Comparison of ENCODE assay signal across 9 cellular contexts in the genomic region with DNA sequence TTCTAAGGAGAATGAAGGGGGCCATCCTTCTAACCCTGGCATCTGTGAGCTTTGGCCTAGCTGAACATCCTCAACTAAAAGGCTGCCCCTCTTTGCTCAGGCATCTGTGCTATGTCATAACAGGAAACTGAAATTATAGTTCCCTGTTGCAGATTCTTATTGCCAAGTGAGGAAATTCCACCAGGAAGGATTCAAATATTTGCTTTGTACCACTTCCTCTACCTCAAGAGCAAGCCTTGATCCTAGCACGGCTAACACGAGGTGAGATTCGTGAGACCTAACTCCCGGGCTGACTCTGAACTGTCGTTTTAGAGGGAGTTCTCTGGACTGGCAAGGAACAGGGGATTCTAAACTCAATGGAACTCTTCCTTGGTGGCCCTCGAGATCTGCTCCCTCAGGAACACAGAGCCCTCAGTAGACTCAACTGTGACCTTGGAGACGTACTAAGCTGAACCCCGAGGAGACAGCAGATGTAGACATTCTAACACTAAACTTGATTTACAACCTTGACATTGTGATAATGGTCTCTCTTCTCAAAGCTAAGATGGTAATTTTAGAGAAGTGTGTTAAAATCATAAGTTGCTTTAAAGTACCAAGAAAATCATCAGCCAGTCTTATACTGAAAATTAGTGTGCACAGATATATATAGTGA. TPM values are rescaled to one million over a fixed set of nuclear protein-coding genes. Genes with fewer than 3 reads are reported as not detected.
DNase-seq lines count a peak whose midpoint lies in the region; ATAC-seq and TF ChIP-seq lines count a peak whose summit lies in the region.
"Had no signal": no experiment of that assay in that cellular context is flagged by ENCODE, and none has a peak within 500 bp of the region (broad histone marks: within the 10 kb centered on the region; RNA-seq: fewer than 3 reads in every experiment).

No MANE protein-coding gene starts in this region.

- H3K9me3 ChIP-seq in Peyer's patch (no peaks in the 10 kb centered on the region), stomach smooth muscle (ENCODE audit: control insufficient read depth in 2 of 2, low read length in 2 of 2) (no peaks in the 10 kb centered on the region)

- no peak for TF ChIP-seq POLR2A in Peyer's patch (IDR thresholded peaks at IDR 0.05)

- H3K27ac Mint-ChIP-seq in activated CD4-positive, alpha-beta T cell treated with anti-CD3 and anti-CD28 coated beads, Interleukin-2, amount 10 ng/mL, durations not matched to agents 24 days and 14 days, result no peak overlapping the region
- no peak overlapping the region for H3K27ac Mint-ChIP-seq in WTC11
- H3K27ac Mint-ChIP-seq in activated T-helper 2 cell treated with anti-CD3 and anti-CD28 coated beads, Interferon-gamma antibody, Interleukin-2, Interleukin-4, amounts not matched to agents 10 μg/mL and 5 μg/mL and 100 μg/mL, durations not matched to agents 14 hours and 24 hours and 36 hours, result no peak overlapping the region

- peaks cover 43% of the 10 kb centered on the region for H3K4me1 Mint-ChIP-seq in activated CD4-positive, alpha-beta T cell treated with anti-CD3 and anti-CD28 coated beads, Interleukin-2, amount 10 ng/mL, durations not matched to agents 24 days and 14 days
- H3K4me1 Mint-ChIP-seq in WTC11, result peaks cover 22% of the 10 kb centered on the region
- peaks cover 32% of the 10 kb centered on the region for H3K4me1 Mint-ChIP-seq in activated T-helper 2 cell treated with anti-CD3 and anti-CD28 coated beads, Interferon-gamma antibody, Interleukin-2, Interleukin-4, amounts not matched to agents 10 μg/mL and 5 μg/mL and 100 μg/mL, durations not matched to agents 14 hours and 24 hours and 36 hours (ENCODE audit: low read depth)

- DNase-seq in activated CD4-positive, alpha-beta T cell treated with anti-CD3 and anti-CD28 coated beads, Interleukin-2, amount 10 ng/mL, durations not matched to agents 24 days and 14 days, result no peak
- DNase-seq in activated CD4-positive, alpha-beta T cell treated with anti-CD3 and anti-CD28 coated beads for 48 hours, result no peak
- DNase-seq in Peyer's patch, result no peak
- peak; percentile 71 for DNase-seq in fibroblast of villous mesenchyme (ENCODE audit: low read depth)
- DNase-seq in 8988T, result no peak
- DNase-seq in WTC11 (ENCODE audit: low spot score), result no peak
- DNase-seq in activated T-helper 2 cell treated with anti-CD3 and anti-CD28 coated beads, Interferon-gamma antibody, Interleukin-2, Interleukin-4, amounts not matched to agents 10 μg/mL and 5 μg/mL and 100 μg/mL, durations not matched to agents 14 hours and 24 hours and 36 hours (ENCODE audit: low spot score), result no peak
- DNase-seq: kidney glomerular epithelial cell had no signal

- CTCF ChIA-PET in WTC11 (lab: Charles Lee), result interaction anchor here (0.7 to 1.4 kb wide), 2 partner anchors 116 to 257 kb away, joined by 3 read pairs; no protein-coding TSS in a partner anchor

- H3K9ac ChIP-seq in stomach smooth muscle (ENCODE audit: low read length in 2 of 2), result peak overlapping the region in 1 of 2 donors; percentile 47

- H3K4me1 ChIP-seq in Peyer's patch (peaks cover 0 to 34% (median 0%) of the 10 kb centered on the region in 4 donors), stomach smooth muscle (ENCODE audit: control insufficient read depth, insufficient read depth, low read length) (peaks cover 14% of the 10 kb centered on the region)

- no peak for ATAC-seq in WTC11

- H3K36me3 Mint-ChIP-seq in activated CD4-positive, alpha-beta T cell treated with anti-CD3 and anti-CD28 coated beads, Interleukin-2, amount 10 ng/mL, durations not matched to agents 24 days and 14 days (ENCODE audit: low read depth), result peaks cover 24% of the 10 kb centered on the region
- 0 out of 2 replicates have a peak, but pooled peaks cover 8% of the 10 kb centered on the region for H3K36me3 Mint-ChIP-seq in WTC11
- H3K36me3 Mint-ChIP-seq in activated T-helper 2 cell treated with anti-CD3 and anti-CD28 coated beads, Interferon-gamma antibody, Interleukin-2, Interleukin-4, amounts not matched to agents 10 μg/mL and 5 μg/mL and 100 μg/mL, durations not matched to agents 14 hours and 24 hours and 36 hours (ENCODE audit: low read depth), result peaks cover 32% of the 10 kb centered on the region

- peak overlapping the region; percentile 15 for H3K4me3 Mint-ChIP-seq in activated CD4-positive, alpha-beta T cell treated with anti-CD3 and anti-CD28 coated beads, Interleukin-2, amount 10 ng/mL, durations not matched to agents 24 days and 14 days
- H3K4me3 Mint-ChIP-seq in WTC11, result no peak overlapping the region
- no peak overlapping the region for H3K4me3 Mint-ChIP-seq in activated T-helper 2 cell treated with anti-CD3 and anti-CD28 coated beads, Interferon-gamma antibody, Interleukin-2, Interleukin-4, amounts not matched to agents 10 μg/mL and 5 μg/mL and 100 μg/mL, durations not matched to agents 14 hours and 24 hours and 36 hours (ENCODE audit: low read depth)

- intact Hi-C loops in activated CD4-positive, alpha-beta T cell treated with anti-CD3 and anti-CD28 coated beads, Interleukin-2, amount 10 ng/mL, durations not matched to agents 24 days and 14 days (cut with micrococcal nuclease), result loop anchor here (5.0 to 10.0 kb wide), 2 partner anchors 93 to 141 kb away; a partner anchor contains a TSS
- intact Hi-C loops in activated T-helper 2 cell treated with anti-CD3 and anti-CD28 coated beads, Interferon-gamma antibody, Interleukin-2, Interleukin-4, amounts not matched to agents 10 μg/mL and 5 μg/mL and 100 μg/mL, durations not matched to agents 14 hours and 24 hours and 36 hours (cut with micrococcal nuclease), result no loop called here

- no peaks in the 10 kb centered on the region for H3K27me3 Mint-ChIP-seq in activated CD4-positive, alpha-beta T cell treated with anti-CD3 and anti-CD28 coated beads, Interleukin-2, amount 10 ng/mL, durations not matched to agents 24 days and 14 days
- no peaks in the 10 kb centered on the region for H3K27me3 Mint-ChIP-seq in WTC11 (ENCODE audit: low read depth)
- H3K27me3 Mint-ChIP-seq in activated T-helper 2 cell treated with anti-CD3 and anti-CD28 coated beads, Interferon-gamma antibody, Interleukin-2, Interleukin-4, amounts not matched to agents 10 μg/mL and 5 μg/mL and 100 μg/mL, durations not matched to agents 14 hours and 24 hours and 36 hours (ENCODE audit: low read depth), result no peaks in the 10 kb centered on the region

- H3K27ac ChIP-seq in Peyer's patch, result peak overlapping the region in 3 of 4 donors; percentile 18 to 47 (median 32)
- peak overlapping the region; percentile 18 for H3K27ac ChIP-seq in stomach smooth muscle (ENCODE audit: low read length)

- H3K9me3 Mint-ChIP-seq in activated CD4-positive, alpha-beta T cell treated with anti-CD3 and anti-CD28 coated beads, Interleukin-2, amount 10 ng/mL, durations not matched to agents 24 days and 14 days, result no peaks in the 10 kb centered on the region
- H3K9me3 Mint-ChIP-seq in WTC11, result no peaks in the 10 kb centered on the region
- H3K9me3 Mint-ChIP-seq in activated T-helper 2 cell treated with anti-CD3 and anti-CD28 coated beads, Interferon-gamma antibody, Interleukin-2, Interleukin-4, amounts not matched to agents 10 μg/mL and 5 μg/mL and 100 μg/mL, durations not matched to agents 14 hours and 24 hours and 36 hours, result no peaks in the 10 kb centered on the region

- H3K36me3 ChIP-seq in Peyer's patch (no peaks in the 10 kb centered on the region), stomach smooth muscle (ENCODE audit: control insufficient read depth in 2 of 2, insufficient read depth in 2 of 2, low read length in 2 of 2) (peaks cover 2 to 3% of the 10 kb centered on the region in 2 donors)

- H3K4me3 ChIP-seq in Peyer's patch (no peak overlapping the region), fibroblast of villous mesenchyme (ENCODE audit: low read depth, low read length) (peak overlapping the region; percentile 10), stomach smooth muscle (ENCODE audit: low read length in 2 of 2) (no peak overlapping the region)

- TF ChIP-seq CTCF in Peyer's patch (IDR thresholded peaks at IDR 0.05) (no peak), fibroblast of villous mesenchyme (IDR thresholded peaks at IDR 0.05; ENCODE audit: insufficient read depth, low read depth, low read length) (no peak), WTC11 (IDR thresholded peaks at IDR 0.05) (no peak)

- POLR2A ChIA-PET in WTC11 (lab: Charles Lee), result no interaction called here

- H3K27me3 ChIP-seq in Peyer's patch (no peaks in the 10 kb centered on the region), stomach smooth muscle (ENCODE audit: control insufficient read depth in 1 of 2, insufficient read depth in 2 of 2, low read length in 2 of 2) (no peaks in the 10 kb centered on the region)

TF ChIP-seq in WTC11, 78 proteins besides CTCF, POLR2A, EP300 and RAD21 (continues in another document):
- no peak for TF ChIP-seq ZNF263 (CRISPR knock-in tag; IDR thresholded peaks at IDR 0.05; ENCODE audit: low read depth)
- no peak for TF ChIP-seq HMGA2 (CRISPR knock-in tag; IDR thresholded peaks at IDR 0.05)
- no peak for TF ChIP-seq ZNF138 (CRISPR knock-in tag; conservative IDR thresholded peaks at IDR 0.05)
- no peak for TF ChIP-seq ATF1 (CRISPR knock-in tag; IDR thresholded peaks at IDR 0.05)

RNA-seq across cellular contexts. Expression of a gene that starts 4.2 kb away (rescaled TPM):
- 70.4 and 76.2 TPM in 2 replicates for total RNA-seq in activated CD4-positive, alpha-beta T cell treated with anti-CD3 and anti-CD28 coated beads, Interleukin-2, amount 10 ng/mL, durations not matched to agents 24 days and 14 days
- 10 to 100 TPM; 65.6 to 85.0 (median 70.3) TPM for total RNA-seq in Peyer's patch
- 110 and 130 TPM in 2 replicates for total RNA-seq in fibroblast of villous mesenchyme
- total RNA-seq in WTC11 (2021), result 69.9 to 84.0 TPM (median 79.9 TPM) in 3 replicates
- total RNA-seq in activated T-helper 2 cell treated with anti-CD3 and anti-CD28 coated beads, Interferon-gamma antibody, Interleukin-2, Interleukin-4, amounts not matched to agents 10 μg/mL and 5 μg/mL and 100 μg/mL, durations not matched to agents 14 hours and 24 hours and 36 hours, result 61.4 and 63.1 TPM in 2 replicates

RNA-seq across cellular contexts. Expression of a gene that starts 43.9 kb away (rescaled TPM):
- total RNA-seq in activated CD4-positive, alpha-beta T cell treated with anti-CD3 and anti-CD28 coated beads, Interleukin-2, amount 10 ng/mL, durations not matched to agents 24 days and 14 days, result 19.4 and 21.6 TPM in 2 replicates
- total RNA-seq in Peyer's patch (10 to 100 TPM; 22.3 to 39.9 (median 36.9) TPM), fibroblast of villous mesenchyme (18.0 and 30.7 TPM in 2 replicates), WTC11 (2021) (22.3 to 28.8 TPM (median 26.7 TPM) in 3 replicates)
- 22.7 and 23.4 TPM in 2 replicates for total RNA-seq in activated T-helper 2 cell treated with anti-CD3 and anti-CD28 coated beads, Interferon-gamma antibody, Interleukin-2, Interleukin-4, amounts not matched to agents 10 μg/mL and 5 μg/mL and 100 μg/mL, durations not matched to agents 14 hours and 24 hours and 36 hours

RNA-seq across cellular contexts. Expression of a gene that starts 59.7 kb away (rescaled TPM):
- total RNA-seq in activated CD4-positive, alpha-beta T cell treated with anti-CD3 and anti-CD28 coated beads, Interleukin-2, amount 10 ng/mL, durations not matched to agents 24 days and 14 days, result not detected in 2 replicates
- total RNA-seq in Peyer's patch (100 to 1,000 TPM in 3 of 4 donors, 1 to 10 TPM in 1; 4.1 to 374 (median 196) TPM), fibroblast of villous mesenchyme (not detected in 2 replicates), WTC11 (2021) (not detected in 3 replicates)
- total RNA-seq in activated T-helper 2 cell treated with anti-CD3 and anti-CD28 coated beads, Interferon-gamma antibody, Interleukin-2, Interleukin-4, amounts not matched to agents 10 μg/mL and 5 μg/mL and 100 μg/mL, durations not matched to agents 14 hours and 24 hours and 36 hours, result not detected in 2 replicates
